In the genomic region with DNA sequence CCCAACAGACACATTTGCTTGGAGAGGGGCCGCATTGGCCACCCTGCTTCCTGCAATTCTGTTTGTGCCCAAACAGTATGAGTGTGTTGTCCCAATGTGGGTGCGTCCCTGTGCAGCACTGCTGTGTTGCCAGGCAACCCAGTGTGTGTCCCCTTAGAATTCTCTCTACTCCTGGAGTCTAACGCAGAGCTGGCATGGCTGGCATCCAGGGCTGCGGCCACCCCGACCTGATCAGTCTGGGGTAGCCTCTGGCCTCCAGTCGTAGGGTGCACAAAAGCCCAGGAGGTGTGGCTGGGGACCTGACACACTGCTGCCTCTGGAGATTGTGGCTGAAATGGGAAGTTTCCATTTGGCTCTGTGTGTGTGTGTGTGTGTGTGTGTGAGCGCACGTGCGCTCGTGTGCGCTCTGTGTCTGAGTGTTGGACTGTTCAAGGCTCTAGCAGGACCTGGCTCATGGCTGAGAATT, we compare ENCODE assay signal across 9 cellular contexts. TPM values are rescaled to one million over a fixed set of nuclear protein-coding genes. Genes with fewer than 3 reads are reported as not detected.
DNase-seq lines count a peak whose midpoint lies in the region; ATAC-seq and TF ChIP-seq lines count a peak whose summit lies in the region.
"Had no signal": no experiment of that assay in that cellular context is flagged by ENCODE, and none has a peak within 500 bp of the region (broad histone marks: within the 10 kb centered on the region; RNA-seq: fewer than 3 reads in every experiment).

No MANE protein-coding gene starts in this region.

- H3K27me3 ChIP-seq in mammary epithelial cell (ENCODE audit: insufficient read depth, low read length) (no peaks in the 10 kb centered on the region), transverse colon (no peaks in the 10 kb centered on the region)

- in situ Hi-C loops in mammary epithelial cell (cut with MboI; ENCODE audit: low sequenced_read_pairs in 2 of 2) (no loop called here), transverse colon (cut with MboI; ENCODE audit: low pct_ligation_motif_present in 1 of 4, low pct_unique_long_range_greater_than_20kb in 1 of 4, low sequenced_read_pairs in 3 of 4) (no loop called here)

- H3K36me3 ChIP-seq in mammary epithelial cell (ENCODE audit: insufficient read depth, low read length) (no peaks in the 10 kb centered on the region), transverse colon (no peaks in the 10 kb centered on the region)

- H3K4me3 ChIP-seq in mammary epithelial cell (replicated peaks in 1 of 3; ENCODE audit: insufficient read depth in 1 of 3, low read depth in 2 of 3, low read length in 3 of 3) (no peak overlapping the region), lower leg skin (ENCODE audit: low read depth, poor library complexity, severe bottlenecking) (no peak overlapping the region), transverse colon (no peak overlapping the region)

- no peak for ATAC-seq in GM21381 (IDR thresholded peaks at IDR 0.05; ENCODE audit: unreplicated experiment)

- H3K9me3 ChIP-seq in mammary epithelial cell (replicated peaks; ENCODE audit: insufficient read depth, low read length), result no peaks in the 10 kb centered on the region
- no peaks in the 10 kb centered on the region for H3K9me3 ChIP-seq in transverse colon

- H3K79me2 ChIP-seq in mammary epithelial cell (ENCODE audit: insufficient read depth, low read length), result no peaks in the 10 kb centered on the region

- dilution Hi-C loops in mammary epithelial cell (cut with HindIII; ENCODE audit: low sequenced_read_pairs), result no loop called here

- DNase-seq in NCI-H748 (lab: John Stamatoyannopoulos, UW; ENCODE audit: unreplicated experiment), result peak; percentile 77
- DNase-seq in NCI-H748 treated with DMSO at 0.1 percent for 48 hours (lab: John Stamatoyannopoulos, UW), result no peak
- DNase-seq in mammary epithelial cell, result no peak
- DNase-seq in lower leg skin (ENCODE audit: low spot score in 2 of 2), result peak; percentile 65 to 94
- DNase-seq in transverse colon, result peak; percentile 63
- no peak for DNase-seq in NCI-H526 treated with DMSO at 0.1 percent for 48 hours (lab: John Stamatoyannopoulos, UW)
- no peak for DNase-seq in superior temporal gyrus (ENCODE audit: extremely low spot score)

- no peak overlapping the region for H3K4me2 ChIP-seq in mammary epithelial cell (ENCODE audit: insufficient read depth, low read depth, low read length)

- no peak for TF ChIP-seq EP300 in transverse colon (IDR thresholded peaks at IDR 0.05; ENCODE audit: low read depth)

- H3K27ac ChIP-seq in mammary epithelial cell (ENCODE audit: insufficient read depth, low read depth, low read length) (no peak overlapping the region), transverse colon (peak overlapping the region; percentile 81 to 95 (median 92))

- no TSS peak for BruUV-seq in mammary epithelial cell (replicated peaks; lab: Mats Ljungman, UMichigan)

- TF ChIP-seq CTCF in mammary epithelial cell (conservative IDR thresholded peaks at IDR 0.05 in 1 of 2, IDR thresholded peaks at IDR 0.05 in 1 of 2; ENCODE audit: extremely low read depth in 1 of 2, insufficient read depth in 1 of 2, low read depth in 1 of 2, low read length in 2 of 2) (no peak), lower leg skin (IDR thresholded peaks at IDR 0.05) (peak in 1 of 3 donors; percentile 19), transverse colon (IDR thresholded peaks at IDR 0.05) (peak in 1 of 5 experiments; percentile 39)

- H3K9ac ChIP-seq in mammary epithelial cell (ENCODE audit: insufficient read depth, low read length), result no peak overlapping the region

- CTCF ChIA-PET in mammary epithelial cell (lab: Charles Lee; ENCODE audit: low non-redundant PET), result interaction anchor here (0.6 kb wide), 1 partner anchor 31 kb away, joined by 5 read pairs; no protein-coding TSS in a partner anchor

- H3K4me1 ChIP-seq in mammary epithelial cell (ENCODE audit: insufficient read depth, low read length), result peaks cover 19% of the 10 kb centered on the region
- H3K4me1 ChIP-seq in transverse colon, result peaks cover 30 to 45% (median 38%) of the 10 kb centered on the region in 4 donors

- intact Hi-C loops in mammary epithelial cell (cut with micrococcal nuclease), result no loop called here
- intact Hi-C loops in lower leg skin (cut with DNase I; ENCODE audit: low total_unique reads), result no loop called here
- intact Hi-C loops in transverse colon (cut with DNase I; ENCODE audit: low total_unique reads), result no loop called here

- H2AFZ ChIP-seq in mammary epithelial cell (ENCODE audit: low read depth, low read length), result peak overlapping the region; percentile 19

- 67% methylated on average over 10 of the region's 11 CpGs for WGBS in mammary epithelial cell (ENCODE audit: low coverage, missing lambda C conversion rate)
- 18 to 30% methylated on average over 6 to 8 of the region's 11 CpGs for WGBS in lower leg skin, 2 donors
- 46% methylated on average over 9 of the region's 11 CpGs; no CpG with 5 or more reads in 1 of the 2 donors for WGBS in transverse colon (ENCODE audit: low coverage in 1 of 2), 2 donors

- no peaks in the 10 kb centered on the region for H4K20me1 ChIP-seq in mammary epithelial cell (ENCODE audit: insufficient read depth, low read length)

- no peak for TF ChIP-seq POLR2A in lower leg skin (IDR thresholded peaks at IDR 0.05)
- TF ChIP-seq POLR2A in transverse colon (IDR thresholded peaks at IDR 0.05), result peak; percentile 38

RNA-seq across cellular contexts. Expression of gene TEX44, which starts 48.0 kb away (rescaled TPM):
- total RNA-seq in mammary epithelial cell, result not detected
- not detected for polyA plus RNA-seq in mammary epithelial cell
- not detected for polyA minus RNA-seq in mammary epithelial cell
- total RNA-seq in lower leg skin, result not detected
- not detected for total RNA-seq in transverse colon
- total RNA-seq: NCI-H460 had no signal

Comparison
In these comparisons a context has a peak if more than half of its experiments do, and no peak if none do; other contexts are left out.
1. DNase-seq: peak in NCI-H748 (single experiment), lower leg skin (2 of 2) and transverse colon (single experiment); none in NCI-H748 treated with DMSO at 0.1 percent for 48 hours (single experiment), mammary epithelial cell (single experiment), NCI-H526 treated with DMSO at 0.1 percent for 48 hours (single experiment) and superior temporal gyrus (single experiment).